Comparison of ENCODE assay signal across 8 cellular contexts in genomic region chr7:75993689-75994387, GRCh38. TPM values are rescaled to one million over a fixed set of nuclear protein-coding genes. Genes with fewer than 3 reads are reported as not detected.
A peak's percentile ranks its signal among the peaks of the same experiment; 100 is the strongest.
DNase-seq lines count a peak whose midpoint lies in the region; ATAC-seq and TF ChIP-seq lines count a peak whose summit lies in the region.

No MANE protein-coding gene starts in this region.

- H3K79me2 ChIP-seq in H9 (ENCODE audit: insufficient read depth, low read length) (no peaks in the 10 kb centered on the region), parathyroid adenoma (no peaks in the 10 kb centered on the region)

- ATAC-seq in left cardiac atrium = peak; percentile 46 to 53
- no peak for ATAC-seq in HG02623 (IDR thresholded peaks at IDR 0.05; ENCODE audit: unreplicated experiment)

- no peak overlapping the region for H4K5ac ChIP-seq in H9 (ENCODE audit: insufficient read length, low read depth, low read length)

- intact Hi-C loops in ascending aorta (cut with DNase I) (loop anchor here (1.0 to 10.0 kb wide), 6 partner anchors 28 to 321 kb away; partner anchors contain the start of genes POR, RHBDD2 and STYXL1), left cardiac atrium (cut with DNase I) (loop anchor here in 1 of 2 donors (2.0 kb wide), 1 partner anchor 79 kb away; the partner anchor contains the start of gene POR)

- no peaks in the 10 kb centered on the region for H4K20me1 ChIP-seq in H9 (ENCODE audit: control insufficient read depth, insufficient read depth, insufficient read length)

- peak overlapping the region; percentile 65 to 83 for H3K4me3 Mint-ChIP-seq in H9

- no peak overlapping the region for H3K4ac ChIP-seq in H9 (ENCODE audit: low read depth, low read length)

- H3K27me3 ChIP-seq in H9 (ENCODE audit: insufficient read depth, low read length) (no peaks in the 10 kb centered on the region), ascending aorta (no peaks in the 10 kb centered on the region), parathyroid adenoma (ENCODE audit: control insufficient read depth, insufficient read depth, low read length) (no peaks in the 10 kb centered on the region)

- no peak overlapping the region for H4K91ac ChIP-seq in H9 (ENCODE audit: insufficient read length, low read depth, low read length)

- H3K79me1 ChIP-seq in H9 (ENCODE audit: insufficient read depth, low read depth, low read length, poor library complexity, severe bottlenecking) = no peaks in the 10 kb centered on the region

- H2BK120ac ChIP-seq in H9 (ENCODE audit: low read depth, low read length, poor library complexity, severe bottlenecking) = no peak overlapping the region

- H3K4me3 ChIP-seq in ascending aorta (peak overlapping the region; percentile 92 to 93), parathyroid adenoma (ENCODE audit: low read depth, low read length) (peak overlapping the region; percentile 91)

- H2AFZ ChIP-seq in H9 (ENCODE audit: low read length) = no peak overlapping the region
- H2AFZ ChIP-seq in parathyroid adenoma = peak overlapping the region; percentile 78

- no peaks in the 10 kb centered on the region; the same call in 1 of the 2 replicates for H3K27me3 Mint-ChIP-seq in H9 (ENCODE audit: low read depth)

- no peak overlapping the region for H3K23ac ChIP-seq in H9 (ENCODE audit: insufficient read length, low read depth, low read length)

- TF ChIP-seq CTCF in H9 (conservative IDR thresholded peaks at IDR 0.05) (no peak), ascending aorta (IDR thresholded peaks at IDR 0.05) (no peak), parathyroid adenoma (IDR thresholded peaks at IDR 0.05) (no peak)

- H2BK12ac ChIP-seq in H9 (ENCODE audit: insufficient read length, low read depth, low read length) = no peak overlapping the region

- H4K8ac ChIP-seq in H9 (replicated peaks; ENCODE audit: insufficient read length, low read depth, low read length) = no peak overlapping the region

- H3K56ac ChIP-seq in H9 (ENCODE audit: insufficient read length, low read depth, low read length) = no peak overlapping the region

- no peak overlapping the region for H3K18ac ChIP-seq in H9 (ENCODE audit: insufficient read length, low read depth, low read length)

- 0 out of 2 replicates have a peak overlapping the region, but pooled peaks have one; percentile 27 for H2BK15ac ChIP-seq in H9 (ENCODE audit: low read depth, low read length)

- H3K4me1 Mint-ChIP-seq in H9 = peaks cover 26 to 45% of the 10 kb centered on the region in 2 experiments

- H3K9me3 ChIP-seq in H9 (ENCODE audit: control insufficient read depth, low read depth, low read length) (no peaks in the 10 kb centered on the region), ascending aorta (no peaks in the 10 kb centered on the region), parathyroid adenoma (ENCODE audit: control insufficient read depth, low read length) (no peaks in the 10 kb centered on the region)

- H2AK5ac ChIP-seq in H9 (ENCODE audit: insufficient read length, low read length) = no peak overlapping the region

- peaks cover 5 to 8% of the 10 kb centered on the region in 2 donors for H3K36me3 ChIP-seq in ascending aorta
- no peaks in the 10 kb centered on the region for H3K36me3 ChIP-seq in parathyroid adenoma (ENCODE audit: control insufficient read depth, insufficient read depth, low read length)

- no peaks in the 10 kb centered on the region; a peak in 1 of 5 replicates for H3K9me3 Mint-ChIP-seq in H9

- H3K36me3 Mint-ChIP-seq in H9 (ENCODE audit: insufficient read depth in 1 of 3, low read depth in 3 of 3) = peaks cover 7 to 17% (median 16%) of the 10 kb centered on the region in 3 experiments

- H3K4me1 ChIP-seq in H9 (ENCODE audit: insufficient read depth, low read length) (peaks cover 8% of the 10 kb centered on the region; the same call in 1 of the 2 replicates), ascending aorta (peaks cover 10 to 28% of the 10 kb centered on the region in 2 donors), parathyroid adenoma (peaks cover 11% of the 10 kb centered on the region)

- H3K27ac Mint-ChIP-seq in H9 = no peak overlapping the region

- H3K9ac ChIP-seq in H9 (ENCODE audit: extremely low read depth, insufficient read length, low read length) = no peak overlapping the region
- peak overlapping the region; percentile 50 for H3K9ac ChIP-seq in parathyroid adenoma

- H3K4me2 ChIP-seq in H9 (ENCODE audit: insufficient read depth, insufficient read length, low read length) = peak overlapping the region; percentile 57
- H3K4me2 ChIP-seq in parathyroid adenoma (ENCODE audit: low read length) = peak overlapping the region; percentile 97

- no CpG with 5 or more reads among the region's 40 CpGs for WGBS in H9 (ENCODE audit: extremely low coverage, insufficient read length, low lambda C conversion rate)

- H2BK5ac ChIP-seq in H9 (ENCODE audit: insufficient read length, low read length) = no peak overlapping the region

- H3K27ac ChIP-seq in H9 (ENCODE audit: insufficient read length, low read depth, low read length) = no peak overlapping the region
- H3K27ac ChIP-seq in ascending aorta = peak overlapping the region; percentile 99 to 100
- peak overlapping the region; percentile 77 for H3K27ac ChIP-seq in parathyroid adenoma

- DNase-seq in DMS 273 (lab: John Stamatoyannopoulos, UW; ENCODE audit: unreplicated experiment) (peak; percentile 70), DMS 273 treated with DMSO at 0.1 percent for 48 hours (lab: John Stamatoyannopoulos, UW) (no peak), H9 (peak; percentile 82), NCI-H460 (ENCODE audit: extremely low read depth, low read depth) (peak; percentile 13), ascending aorta (ENCODE audit: low spot score in 2 of 2) (peak; percentile 67 to 93), left cardiac atrium (peak; percentile 86)

- H3K23me2 ChIP-seq in H9 (ENCODE audit: insufficient read length, low read depth, low read length, poor library complexity, severe bottlenecking) = peaks cover 15% of the 10 kb centered on the region

- H2BK20ac ChIP-seq in H9 (ENCODE audit: low read depth, low read length, poor library complexity, severe bottlenecking) = no peak overlapping the region

- H3K14ac ChIP-seq in H9 (ENCODE audit: insufficient read depth, low read length) = no peak overlapping the region; the same call in 1 of the 2 replicates

- H3T11ph ChIP-seq in H9 (ENCODE audit: low read length) = no peak overlapping the region

RNA-seq across cellular contexts. Expression of gene TMEM120A, which starts 0.6 kb away (rescaled TPM):
- 23.2 and 30.0 TPM in 2 replicates for total RNA-seq in H9 (2021)
- total RNA-seq in NCI-H460 (2014; rRNA removed; shearing (Covaris generic)) = 11.5 and 15.3 TPM in 2 replicates
- polyA plus RNA-seq in NCI-H460 (2014; cell fraction: nucleus; rRNA removed) = 59.2 and 66.1 TPM in 2 replicates
- 24.2 TPM for total RNA-seq in ascending aorta
- total RNA-seq in left cardiac atrium = 10 to 100 TPM; 63.5 to 98.3 TPM

RNA-seq across cellular contexts. Expression of gene STYXL1, which starts 54.0 kb away (rescaled TPM):
- total RNA-seq in H9 (2021) (35.1 and 38.7 TPM in 2 replicates), ascending aorta (0.96 TPM), left cardiac atrium (10 to 100 TPM in 1 of 2 donors, 1 to 10 TPM in 1; 8.2 to 24.1 TPM)
- total RNA-seq in NCI-H460 (2014; rRNA removed; shearing (Covaris generic)) = 81.6 and 102 TPM in 2 replicates
- 47.0 and 52.3 TPM in 2 replicates for polyA plus RNA-seq in NCI-H460 (2014; cell fraction: nucleus; rRNA removed)

RNA-seq across cellular contexts. Expression of gene MDH2, which starts 54.1 kb away (rescaled TPM):
- total RNA-seq in H9 (2021) (257 and 260 TPM in 2 replicates), ascending aorta (63.5 TPM), left cardiac atrium (100 to 1,000 TPM; 339 to 374 TPM)
- total RNA-seq in NCI-H460 (2014; rRNA removed; shearing (Covaris generic)) = 178 and 184 TPM in 2 replicates
- 80.9 and 94.0 TPM in 2 replicates for polyA plus RNA-seq in NCI-H460 (2014; cell fraction: nucleus; rRNA removed)
